8 cellular contexts compared by ENCODE assay signal in the genomic region with DNA sequence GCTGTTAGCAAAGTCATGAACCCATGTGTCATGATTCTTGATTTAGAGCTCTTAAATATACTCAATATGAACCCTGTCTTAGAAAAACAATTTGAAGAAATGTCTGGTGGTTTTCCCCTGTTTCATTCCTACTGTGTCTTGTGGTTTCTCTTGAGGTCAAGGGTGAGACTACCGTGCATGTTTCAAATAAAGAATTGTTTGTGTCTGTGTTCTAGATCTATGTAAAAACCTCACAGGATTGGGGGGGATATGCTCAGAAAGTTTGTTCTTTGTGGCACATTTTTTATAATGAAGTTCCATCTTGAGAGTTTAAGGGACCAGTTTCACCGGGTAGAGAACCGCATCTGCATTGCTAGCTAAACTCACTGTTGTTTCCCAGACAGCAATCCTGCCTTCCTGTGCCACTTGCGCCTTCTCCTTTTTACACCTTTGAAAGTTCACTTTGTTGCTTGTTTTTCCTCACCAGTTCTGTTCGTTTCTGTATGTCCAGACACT. TPM values are rescaled to one million over a fixed set of nuclear protein-coding genes. Genes with fewer than 3 reads are reported as not detected.
A peak's percentile ranks its signal among the peaks of the same experiment; 100 is the strongest.
DNase-seq lines count a peak whose midpoint lies in the region; ATAC-seq and TF ChIP-seq lines count a peak whose summit lies in the region.

No MANE protein-coding gene starts in this region.

- H3K36me3 Mint-ChIP-seq in T-helper 2 cell treated with Interferon-gamma antibody and Interleukin-4, amounts not matched to agents 5 μg/mL and 100 μg/mL, for 36 hours (ENCODE audit: low read depth): peaks cover 17% of the 10 kb centered on the region

- peak overlapping the region; percentile 90 for H3K27ac Mint-ChIP-seq in T-helper 2 cell treated with Interferon-gamma antibody and Interleukin-4, amounts not matched to agents 5 μg/mL and 100 μg/mL, for 36 hours

- no peaks in the 10 kb centered on the region for H3K9me3 Mint-ChIP-seq in T-helper 2 cell treated with Interferon-gamma antibody and Interleukin-4, amounts not matched to agents 5 μg/mL and 100 μg/mL, for 36 hours

- H3K27me3 Mint-ChIP-seq in T-helper 2 cell treated with Interferon-gamma antibody and Interleukin-4, amounts not matched to agents 5 μg/mL and 100 μg/mL, for 36 hours (ENCODE audit: low read depth): no peaks in the 10 kb centered on the region

- DNase-seq in AG10803 (ENCODE audit: low read depth) (peak; percentile 63), glomerular visceral epithelial cell (ENCODE audit: extremely low spot score) (peak; percentile 66), DMS79 (lab: John Stamatoyannopoulos, UW) (no peak), NCI-H2171 (lab: John Stamatoyannopoulos, UW) (no peak), cardiac septum (ENCODE audit: low spot score) (no peak)
- peak; percentile 48 for DNase-seq in T-helper 2 cell treated with Interferon-gamma antibody and Interleukin-4, amounts not matched to agents 5 μg/mL and 100 μg/mL, for 36 hours (ENCODE audit: low spot score)

- TF ChIP-seq CTCF in AG10803 (conservative IDR thresholded peaks at IDR 0.05; ENCODE audit: low read length): no peak

- H3K4me3 Mint-ChIP-seq in T-helper 2 cell treated with Interferon-gamma antibody and Interleukin-4, amounts not matched to agents 5 μg/mL and 100 μg/mL, for 36 hours: peak overlapping the region; percentile 74

- intact Hi-C loops in cardiac septum (cut with DNase I): no loop called here

- H3K4me3 ChIP-seq in AG10803 (ENCODE audit: low read length): no peak overlapping the region

- ATAC-seq in GM19025 (IDR thresholded peaks at IDR 0.05; ENCODE audit: low read depth, unreplicated experiment): peak; percentile 72
- peak; percentile 63 for ATAC-seq in HG03159 (IDR thresholded peaks at IDR 0.05; ENCODE audit: unreplicated experiment)

- peaks cover 65% of the 10 kb centered on the region for H3K4me1 Mint-ChIP-seq in T-helper 2 cell treated with Interferon-gamma antibody and Interleukin-4, amounts not matched to agents 5 μg/mL and 100 μg/mL, for 36 hours (ENCODE audit: low read depth)

RNA-seq across cellular contexts. Expression of a gene that starts 30.9 kb away (rescaled TPM):
- 41.7 TPM for total RNA-seq in cardiac septum

RNA-seq across cellular contexts. Expression of a gene that starts 54.4 kb away (rescaled TPM):
- 24.4 TPM for total RNA-seq in cardiac septum

Comparison
In these comparisons a context has a peak if more than half of its experiments do, and no peak if none do; other contexts are left out.
1. DNase-seq: peak in AG10803 (single experiment), T-helper 2 cell treated with Interferon-gamma antibody and Interleukin-4, amounts not matched to agents 5 μg/mL and 100 μg/mL, for 36 hours (single experiment) and glomerular visceral epithelial cell (single experiment); none in DMS79 (single experiment), NCI-H2171 (single experiment) and cardiac septum (single experiment).